8 cellular contexts compared by ENCODE assay signal in genomic region chr9:121353246-121353975, GRCh38. TPM values are rescaled to one million over a fixed set of nuclear protein-coding genes. Genes with fewer than 3 reads are reported as not detected.
A peak's percentile ranks its signal among the peaks of the same experiment; 100 is the strongest.
DNase-seq lines count a peak whose midpoint lies in the region; ATAC-seq and TF ChIP-seq lines count a peak whose summit lies in the region.

No MANE protein-coding gene starts in this region.

- H3K9me3 ChIP-seq in left lung (no peaks in the 10 kb centered on the region), thoracic aorta (no peaks in the 10 kb centered on the region)

- H3K27me3 ChIP-seq in left lung (no peaks in the 10 kb centered on the region), thoracic aorta (replicated peaks; ENCODE audit: insufficient read depth) (no peaks in the 10 kb centered on the region)

- peak overlapping the region; percentile 65 to 96 for H3K27ac ChIP-seq in left lung
- peak overlapping the region; percentile 27 to 55 for H3K27ac ChIP-seq in thoracic aorta

- TF ChIP-seq CTCF in left lung (IDR thresholded peaks at IDR 0.05), result no peak
- TF ChIP-seq CTCF in thoracic aorta (IDR thresholded peaks at IDR 0.05), result no peak

- H3K36me3 ChIP-seq in left lung (peaks cover 0 to 78% of the 10 kb centered on the region in 2 donors), thoracic aorta (peaks cover 24% of the 10 kb centered on the region)

- intact Hi-C loops in left lung (cut with DNase I), result no loop called here

- peak; percentile 22 to 32 for DNase-seq in activated CD4-positive, alpha-beta T cell treated with anti-CD3 and anti-CD28 coated beads, Interleukin-2, amount 50 U/mL, for 48 hours
- DNase-seq in left lung (no peak), thoracic aorta (ENCODE audit: low spot score) (no peak), GDM1 (lab: John Stamatoyannopoulos, UW) (no peak), HPDE6-E6E7 (ENCODE audit: extremely low spot score) (no peak), 8988T (no peak)

- ATAC-seq in GM19372 (IDR thresholded peaks at IDR 0.05; ENCODE audit: low read depth, unreplicated experiment) (peak; percentile 98), HG03060 (IDR thresholded peaks at IDR 0.05; ENCODE audit: low read depth, unreplicated experiment) (peak; percentile 96), left lung (peak; percentile 20), thoracic aorta (ENCODE audit: insufficient number of reproducible peaks, low FRiP score, low read depth) (no peak)

- H3K4me3 ChIP-seq in left lung (no peak overlapping the region), thoracic aorta (no peak overlapping the region)

- H3K4me1 ChIP-seq in left lung (peaks cover 21 to 100% of the 10 kb centered on the region in 2 donors), thoracic aorta (ENCODE audit: control insufficient read depth in 1 of 2, low read depth in 2 of 2) (peaks cover 51 to 58% of the 10 kb centered on the region in 2 donors)

RNA-seq across cellular contexts. Expression of gene STOM, which starts 16.6 kb away (rescaled TPM):
- total RNA-seq in left lung (100 to 1,000 TPM; 496 to 576 TPM), thoracic aorta (100 to 1,000 TPM; 177 to 344 TPM)

Comparison
In these comparisons a context has a peak if more than half of its experiments do, and no peak if none do; other contexts are left out.
1. DNase-seq: peak in activated CD4-positive, alpha-beta T cell treated with anti-CD3 and anti-CD28 coated beads, Interleukin-2, amount 50 U/mL, for 48 hours (2 of 2); none in left lung (0 of 2), thoracic aorta (single experiment), GDM1 (single experiment), HPDE6-E6E7 (single experiment) and 8988T (single experiment).